21 cellular contexts compared by ENCODE assay signal in genomic region chr18:8242306-8242705, GRCh38.
"Had no signal": no experiment of that assay in that cellular context is flagged by ENCODE, and none has a peak within 500 bp of the region (broad histone marks: within the 10 kb centered on the region; RNA-seq: fewer than 3 reads in every experiment).

No MANE protein-coding gene starts in this region.

- H3K27me3 ChIP-seq: breast epithelium, Peyer's patch, SJCRH30 had no signal

- DNase-seq: activated CD4-positive, alpha-beta memory T cell treated with anti-CD3 and anti-CD28 coated beads for 36 hours; activated CD4-positive, alpha-beta T cell treated with anti-CD3 and anti-CD28 coated beads, Interleukin-2, amount 10 ng/mL, durations not matched to agents 7 days and 5 days; activated CD4-positive, CD25-positive, alpha-beta regulatory T cell; activated CD8-positive, alpha-beta memory T cell treated with anti-CD3 and anti-CD28 coated beads for 24 hours; activated gamma-delta T cell; activated naive CD4-positive, alpha-beta T cell treated with anti-CD3 and anti-CD28 coated beads for 36 hours; activated naive CD8-positive, alpha-beta T cell treated with anti-CD3 and anti-CD28 coated beads for 36 hours; activated T-cell treated with anti-CD3 and anti-CD28 coated beads, Interleukin-2, amount 50 U/mL, for 4 hours; caudate nucleus; KG1; NCI-H1092; NCI-H1417 treated with DMSO at 0.1 percent for 48 hours; NCI-H1694 treated with DMSO at 0.1 percent for 48 hours; NCI-H2029 treated with DMSO at 0.1 percent for 48 hours; NCI-H510A treated with DMSO at 0.1 percent for 48 hours; NK-92 treated with Interleukin-12 subunit alpha and Interleukin-12 subunit beta, amount 100 ng/mL, for 24 hours; Peyer's patch; Right ventricle myocardium superior; SJCRH30 had no signal

- H3K36me3 ChIP-seq: breast epithelium, Peyer's patch, SJCRH30 had no signal

- H3K4me1 ChIP-seq: breast epithelium, Peyer's patch, SJCRH30 had no signal

- H3K4me3 ChIP-seq: breast epithelium, Peyer's patch, SJCRH30 had no signal

- H3K27ac ChIP-seq: breast epithelium, Peyer's patch, RWPE1, SJCRH30 had no signal

- H3K9me3 ChIP-seq: breast epithelium, Peyer's patch, SJCRH30 had no signal
